ENCODE assay signal across 17 cellular contexts in genomic region chr4:53309321-53310020, GRCh38. TPM values are rescaled to one million over a fixed set of nuclear protein-coding genes. Genes with fewer than 3 reads are reported as not detected.
A peak's percentile ranks its signal among the peaks of the same experiment; 100 is the strongest.
DNase-seq lines count a peak whose midpoint lies in the region; ATAC-seq and TF ChIP-seq lines count a peak whose summit lies in the region.
"Had no signal": no experiment of that assay in that cellular context is flagged by ENCODE, and none has a peak within 500 bp of the region (broad histone marks: within the 10 kb centered on the region; RNA-seq: fewer than 3 reads in every experiment).

No MANE protein-coding gene starts in this region.

- H3K9me3 Mint-ChIP-seq in stimulated activated naive B cell treated with anti-CD40 and anti-IgM and Interleukin-4, amounts not matched to agents 10 μg/mL and 1 μg/mL and 100 μg/mL, for 72 hours: peaks cover under 1 to 4% of the 10 kb centered on the region in 2 donors

- H3K27ac Mint-ChIP-seq in stimulated activated naive B cell treated with anti-CD40 and anti-IgM and Interleukin-4, amounts not matched to agents 10 μg/mL and 1 μg/mL and 100 μg/mL, for 72 hours: peak overlapping the region; percentile 56
- H3K27ac Mint-ChIP-seq: CD8-positive, alpha-beta T cell had no signal

- peak overlapping the region; percentile 77 for H2AFZ ChIP-seq in GM23248

- peaks cover 18 to 35% of the 10 kb centered on the region in 2 donors for H3K4me1 Mint-ChIP-seq in stimulated activated naive B cell treated with anti-CD40 and anti-IgM and Interleukin-4, amounts not matched to agents 10 μg/mL and 1 μg/mL and 100 μg/mL, for 72 hours

- H3K79me2 ChIP-seq in GM23248 (ENCODE audit: insufficient read depth): peaks cover 52% of the 10 kb centered on the region

- peak overlapping the region; percentile 69 for H3K4me2 ChIP-seq in GM23248 (ENCODE audit: unreplicated experiment)

- H3K27me3 Mint-ChIP-seq in stimulated activated naive B cell treated with anti-CD40 and anti-IgM and Interleukin-4, amounts not matched to agents 10 μg/mL and 1 μg/mL and 100 μg/mL, for 72 hours: no peaks in the 10 kb centered on the region

- peaks cover 33 to 59% of the 10 kb centered on the region in 2 donors for H3K36me3 Mint-ChIP-seq in stimulated activated naive B cell treated with anti-CD40 and anti-IgM and Interleukin-4, amounts not matched to agents 10 μg/mL and 1 μg/mL and 100 μg/mL, for 72 hours

- peak overlapping the region; percentile 72 for H3K9ac ChIP-seq in GM23248

- WGBS in GM23248 (ENCODE audit: low coverage in 1 of 2, low lambda C conversion rate in 2 of 2, missing lambda C conversion rate in 2 of 2), 2 experiments: 45 to 46% methylated on average over 4 of the region's 4 CpGs

- ATAC-seq in stimulated activated naive B cell treated with anti-CD40 and anti-IgM and Interleukin-4, amounts not matched to agents 10 μg/mL and 1 μg/mL and 100 μg/mL, for 72 hours (replicated peaks): peak in 1 of 2 donors; percentile 44
- no peak for ATAC-seq in HG03280 (IDR thresholded peaks at IDR 0.05; ENCODE audit: unreplicated experiment)
- ATAC-seq: CD8-positive, alpha-beta T cell had no signal

- H3K4me3 ChIP-seq in GM23248 (peak overlapping the region; percentile 41; the same call in 1 of the 2 replicates), fibroblast of mammary gland (ENCODE audit: control insufficient read depth, low read depth, low read length) (no peak overlapping the region)
- H3K4me3 ChIP-seq: HAP-1 had no signal

- H3K9me3 ChIP-seq in GM23248 (ENCODE audit: low read depth): no peaks in the 10 kb centered on the region
- H3K9me3 ChIP-seq: HAP-1 had no signal

- peaks cover 7% of the 10 kb centered on the region; the same call in 1 of the 2 replicates for H3K36me3 ChIP-seq in GM23248 (ENCODE audit: low read depth)
- H3K36me3 ChIP-seq: HAP-1 had no signal

- H3K27me3 ChIP-seq in GM23248 (replicated peaks; ENCODE audit: insufficient read depth): no peaks in the 10 kb centered on the region

- peaks cover 59% of the 10 kb centered on the region for H3K4me1 ChIP-seq in GM23248 (ENCODE audit: insufficient read depth)
- H3K4me1 ChIP-seq: HAP-1 had no signal

- H3K9me2 ChIP-seq in GM23248 (ENCODE audit: insufficient read depth): no peaks in the 10 kb centered on the region

- in situ Hi-C loops in GM23248 (cut with MboI): no loop called here

- peaks cover 54% of the 10 kb centered on the region for H3F3A ChIP-seq in GM23248 (ENCODE audit: insufficient read depth)

- peak overlapping the region; percentile 88 for H3K27ac ChIP-seq in GM23248
- H3K27ac ChIP-seq: RWPE1 had no signal

- H4K20me1 ChIP-seq in GM23248 (ENCODE audit: insufficient read depth): no peaks in the 10 kb centered on the region

- no peak overlapping the region for H3K4me3 Mint-ChIP-seq in stimulated activated naive B cell treated with anti-CD40 and anti-IgM and Interleukin-4, amounts not matched to agents 10 μg/mL and 1 μg/mL and 100 μg/mL, for 72 hours
- H3K4me3 Mint-ChIP-seq: CD8-positive, alpha-beta T cell had no signal

- DNase-seq in GM23248: peak; percentile 61
- DNase-seq in amniotic stem cell (lab: John Stamatoyannopoulos, UW): peak; percentile 20
- DNase-seq in fibroblast of mammary gland (ENCODE audit: low read depth): peak; percentile 15
- no peak for DNase-seq in stimulated activated naive B cell treated with anti-CD40 and anti-IgM and Interleukin-4, amounts not matched to agents 10 μg/mL and 1 μg/mL and 100 μg/mL, for 72 hours
- no peak for DNase-seq in T-helper 2 cell
- DNase-seq in dermis blood vessel endothelial cell: no peak
- no peak for DNase-seq in NCI-H2227 treated with DMSO at 0.1 percent for 48 hours (lab: John Stamatoyannopoulos, UW)
- DNase-seq: CD8-positive, alpha-beta T cell; DMS79; KG1; NCI-H1105; NCI-H1694 treated with DMSO at 0.1 percent for 48 hours; NCI-H345; NCI-H526 had no signal

- TF ChIP-seq CTCF in fibroblast of mammary gland (conservative IDR thresholded peaks at IDR 0.05; ENCODE audit: control insufficient read depth, insufficient read depth, low read depth, low read length): no peak

RNA-seq across cellular contexts. Expression of gene SCFD2, which starts 56.4 kb away (rescaled TPM):
- 33.2 and 36.3 TPM in 2 replicates for total RNA-seq in GM23248 (2014; rRNA removed; shearing (Covaris generic))
- 30.4 and 30.7 TPM in 2 replicates for polyA plus RNA-seq in GM23248 (2016; fragmentation: Nextera tagmentation; extraction: Ambion mirVana)
- 20.4 and 28.1 TPM in 2 replicates for total RNA-seq in dermis blood vessel endothelial cell

Comparison
In these comparisons a context has a peak if more than half of its experiments do, and no peak if none do; other contexts are left out.
1. DNase-seq: peak in GM23248 (single experiment), amniotic stem cell (single experiment) and fibroblast of mammary gland (single experiment); none in stimulated activated naive B cell treated with anti-CD40 and anti-IgM and Interleukin-4, amounts not matched to agents 10 μg/mL and 1 μg/mL and 100 μg/mL, for 72 hours (single experiment), T-helper 2 cell (0 of 5), dermis blood vessel endothelial cell (single experiment) and NCI-H2227 treated with DMSO at 0.1 percent for 48 hours (single experiment).